20 cellular contexts compared by ENCODE assay signal in the genomic region with DNA sequence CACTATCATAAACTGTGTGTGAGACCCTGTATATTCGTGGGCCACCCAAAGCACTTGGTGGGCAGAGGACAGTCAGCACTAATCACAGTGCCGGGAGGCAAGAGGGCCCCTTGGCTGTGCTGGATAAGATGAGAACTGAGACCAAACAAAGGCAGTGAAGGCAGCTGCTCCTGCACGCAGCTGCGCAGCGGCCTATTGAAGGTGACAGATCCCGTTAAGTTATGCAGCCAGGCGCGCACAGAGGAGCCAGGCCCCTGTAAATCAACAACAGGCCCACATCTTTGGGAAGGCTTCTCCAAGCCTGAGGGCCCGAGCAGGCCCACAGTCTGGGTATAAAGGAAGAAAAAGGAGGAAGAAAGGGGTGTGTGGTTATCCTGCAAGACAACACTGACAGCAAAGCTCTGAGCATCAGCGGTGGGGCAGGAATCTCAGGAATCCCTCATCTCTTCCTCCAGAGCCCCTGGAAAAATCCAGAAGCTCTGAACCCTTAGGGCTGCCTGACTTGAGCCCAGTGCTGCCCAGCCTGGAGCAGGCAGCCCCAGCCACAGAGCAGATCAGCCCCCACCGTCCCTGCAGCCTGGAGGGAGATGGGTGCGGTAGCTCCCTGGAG.
DNase-seq lines count a peak whose midpoint lies in the region; ATAC-seq, FAIRE-seq and TF ChIP-seq lines count a peak whose summit lies in the region.
"Had no signal": no experiment of that assay in that cellular context is flagged by ENCODE, and none has a peak within 500 bp of the region (broad histone marks: within the 10 kb centered on the region; RNA-seq: fewer than 3 reads in every experiment).

No MANE protein-coding gene starts in this region.

- no peaks in the 10 kb centered on the region for H3K9me3 Mint-ChIP-seq in chondrocyte (ENCODE audit: low read depth)
- peaks cover 18% of the 10 kb centered on the region for H3K9me3 Mint-ChIP-seq in nephron progenitor cell
- H3K9me3 Mint-ChIP-seq: activated naive CD8-positive, alpha-beta T cell treated with anti-CD3 and anti-CD28 coated beads, Interleukin-2, amount 50 U/mL, for 24 hours; activated T-cell treated with anti-CD3 and anti-CD28 coated beads, Interleukin-2, amount 50 U/mL, for 4 hours; immature natural killer cell had no signal

- DNase-seq in DMS79 (lab: John Stamatoyannopoulos, UW) (peak; percentile 13), NCI-H2107 (lab: John Stamatoyannopoulos, UW) (peak; percentile 10), chondrocyte (ENCODE audit: low spot score) (no peak), nephron progenitor cell (no peak), AG20443 (ENCODE audit: low spot score) (no peak), HTR-8/SVneo (ENCODE audit: insufficient read length, low spot score) (no peak), Right ventricle myocardium superior (no peak)
- DNase-seq: activated CD4-positive, alpha-beta T cell treated with anti-CD3 and anti-CD28 coated beads for 4 hours; activated naive CD8-positive, alpha-beta T cell treated with anti-CD3 and anti-CD28 coated beads, Interleukin-2, amount 50 U/mL, for 24 hours; activated T-cell treated with anti-CD3 and anti-CD28 coated beads, Interleukin-2, amount 50 U/mL, for 4 hours; cerebellar nuclear complex; immature natural killer cell; NCI-H510A; stimulated activated naive B cell treated with anti-CD40 and anti-IgM and Interleukin-4, amounts not matched to agents 10 μg/mL and 1 μg/mL and 100 μg/mL, for 72 hours; transverse colon had no signal

- peaks cover 34% of the 10 kb centered on the region for H3K4me1 Mint-ChIP-seq in chondrocyte (ENCODE audit: low read depth)
- H3K4me1 Mint-ChIP-seq in nephron progenitor cell, result peaks cover 31% of the 10 kb centered on the region
- H3K4me1 Mint-ChIP-seq: immature natural killer cell; memory B cell; stimulated activated naive B cell treated with anti-CD40 and anti-IgM and Interleukin-4, amounts not matched to agents 10 μg/mL and 1 μg/mL and 100 μg/mL, for 72 hours had no signal

- TF ChIP-seq CTCF in chondrocyte (IDR thresholded peaks at IDR 0.05), result no peak
- TF ChIP-seq CTCF in nephron progenitor cell (IDR thresholded peaks at IDR 0.05), result no peak

- intact Hi-C loops in Right ventricle myocardium superior (cut with DNase I), result no loop called here

- H3K27ac Mint-ChIP-seq in chondrocyte (ENCODE audit: unreplicated experiment) (peak overlapping the region; percentile 17), nephron progenitor cell (peak overlapping the region; percentile 86)
- H3K27ac Mint-ChIP-seq: activated naive CD8-positive, alpha-beta T cell treated with anti-CD3 and anti-CD28 coated beads, Interleukin-2, amount 50 U/mL, for 24 hours; immature natural killer cell; memory B cell; stimulated activated naive B cell treated with anti-CD40 and anti-IgM and Interleukin-4, amounts not matched to agents 10 μg/mL and 1 μg/mL and 100 μg/mL, for 72 hours had no signal

- no peaks in the 10 kb centered on the region for H3K36me3 Mint-ChIP-seq in chondrocyte (ENCODE audit: low read depth)
- peaks cover 5% of the 10 kb centered on the region for H3K36me3 Mint-ChIP-seq in nephron progenitor cell (ENCODE audit: low read depth)
- H3K36me3 Mint-ChIP-seq: immature natural killer cell; stimulated activated naive B cell treated with anti-CD40 and anti-IgM and Interleukin-4, amounts not matched to agents 10 μg/mL and 1 μg/mL and 100 μg/mL, for 72 hours had no signal

- no peak overlapping the region for H3K4me3 Mint-ChIP-seq in chondrocyte (ENCODE audit: unreplicated experiment)
- H3K4me3 Mint-ChIP-seq in nephron progenitor cell, result no peak overlapping the region
- H3K4me3 Mint-ChIP-seq: activated naive CD8-positive, alpha-beta T cell treated with anti-CD3 and anti-CD28 coated beads, Interleukin-2, amount 50 U/mL, for 24 hours; activated T-cell treated with anti-CD3 and anti-CD28 coated beads, Interleukin-2, amount 50 U/mL, for 4 hours; immature natural killer cell; memory B cell; stimulated activated naive B cell treated with anti-CD40 and anti-IgM and Interleukin-4, amounts not matched to agents 10 μg/mL and 1 μg/mL and 100 μg/mL, for 72 hours had no signal

- FAIRE-seq in HTR-8/SVneo (lab: Jason Lieb, UNC), result no peak
- FAIRE-seq: D721Med, endothelial cell of umbilical vein had no signal

- H3K27me3 Mint-ChIP-seq in chondrocyte (ENCODE audit: low read depth) (no peaks in the 10 kb centered on the region), nephron progenitor cell (ENCODE audit: low read depth, poor library complexity) (peaks cover 2% of the 10 kb centered on the region)
- H3K27me3 Mint-ChIP-seq: activated naive CD8-positive, alpha-beta T cell treated with anti-CD3 and anti-CD28 coated beads, Interleukin-2, amount 50 U/mL, for 24 hours; stimulated activated naive B cell treated with anti-CD40 and anti-IgM and Interleukin-4, amounts not matched to agents 10 μg/mL and 1 μg/mL and 100 μg/mL, for 72 hours had no signal

- no peak for ATAC-seq in GM21360 (IDR thresholded peaks at IDR 0.05; ENCODE audit: unreplicated experiment)
- ATAC-seq in Right ventricle myocardium superior (ENCODE audit: poor library complexity), result no peak
- ATAC-seq: activated naive CD8-positive, alpha-beta T cell treated with anti-CD3 and anti-CD28 coated beads, Interleukin-2, amount 50 U/mL, for 24 hours; activated T-cell treated with anti-CD3 and anti-CD28 coated beads, Interleukin-2, amount 50 U/mL, for 4 hours; gastroesophageal sphincter; stimulated activated naive B cell treated with anti-CD40 and anti-IgM and Interleukin-4, amounts not matched to agents 10 μg/mL and 1 μg/mL and 100 μg/mL, for 72 hours had no signal

Comparison
In these comparisons a context has a peak if more than half of its experiments do, and no peak if none do; other contexts are left out.
1. DNase-seq: peak in DMS79 (single experiment) and NCI-H2107 (single experiment); none in chondrocyte (single experiment), nephron progenitor cell (single experiment), AG20443 (single experiment), HTR-8/SVneo (single experiment) and Right ventricle myocardium superior (single experiment).